Comparison of ENCODE assay signal across 19 cellular contexts in genomic region chr3:107392549-107393165, GRCh38. TPM values are rescaled to one million over a fixed set of nuclear protein-coding genes. Genes with fewer than 3 reads are reported as not detected.
DNase-seq lines count a peak whose midpoint lies in the region; TF ChIP-seq lines count a peak whose summit lies in the region.
"Had no signal": no experiment of that assay in that cellular context is flagged by ENCODE, and none has a peak within 500 bp of the region (broad histone marks: within the 10 kb centered on the region; RNA-seq: fewer than 3 reads in every experiment).

No MANE protein-coding gene starts in this region.

- H3F3A ChIP-seq in GM23248 (ENCODE audit: insufficient read depth): 0 out of 2 replicates have a peak, but pooled peaks cover 3% of the 10 kb centered on the region

- H3K36me3 ChIP-seq in GM23248 (ENCODE audit: low read depth): no peaks in the 10 kb centered on the region
- no peaks in the 10 kb centered on the region for H3K36me3 ChIP-seq in SJSA1
- no peaks in the 10 kb centered on the region for H3K36me3 ChIP-seq in fibroblast of lung (ENCODE audit: control insufficient read depth, insufficient read depth, low read length)
- H3K36me3 ChIP-seq in WERI-Rb-1: no peaks in the 10 kb centered on the region
- H3K36me3 ChIP-seq: left ventricle myocardium inferior had no signal

- H3K27me3 ChIP-seq in GM23248 (replicated peaks; ENCODE audit: insufficient read depth) (no peaks in the 10 kb centered on the region), SJSA1 (replicated peaks) (no peaks in the 10 kb centered on the region), fibroblast of lung (ENCODE audit: control insufficient read depth, insufficient read depth, low read length) (no peaks in the 10 kb centered on the region), WERI-Rb-1 (ENCODE audit: insufficient read depth, low read depth, severe bottlenecking) (no peaks in the 10 kb centered on the region)

- H3K4me2 ChIP-seq in GM23248 (ENCODE audit: unreplicated experiment): peak overlapping the region; percentile 46
- H3K4me2 ChIP-seq in fibroblast of lung (ENCODE audit: extremely low read depth, insufficient read depth, low read length): no peak overlapping the region

- in situ Hi-C loops in GM23248 (cut with MboI): no loop called here

- H4K20me1 ChIP-seq in GM23248 (ENCODE audit: insufficient read depth) (no peaks in the 10 kb centered on the region), fibroblast of lung (ENCODE audit: control insufficient read depth, extremely low read depth, insufficient read depth, low read length) (no peaks in the 10 kb centered on the region)

- H3K9me3 ChIP-seq in GM23248 (ENCODE audit: low read depth) (no peaks in the 10 kb centered on the region), SJSA1 (replicated peaks) (no peaks in the 10 kb centered on the region), fibroblast of lung (ENCODE audit: control insufficient read depth, insufficient read depth, low read depth, low read length) (no peaks in the 10 kb centered on the region), WERI-Rb-1 (ENCODE audit: severe bottlenecking) (no peaks in the 10 kb centered on the region)
- H3K9me3 ChIP-seq: left ventricle myocardium inferior had no signal

- peak; percentile 77 for DNase-seq in GM23248
- DNase-seq in SJSA1 (ENCODE audit: low read depth in 1 of 2, low spot score in 2 of 2): peak; percentile 44 to 55
- DNase-seq in fibroblast of lung (ENCODE audit: low read depth in 2 of 2): peak; percentile 43 to 81
- peak; percentile 73 for DNase-seq in retinal pigment epithelial cell (ENCODE audit: low read depth)
- DNase-seq in activated effector memory CD4-positive, alpha-beta T cell treated with anti-CD3 and anti-CD28 coated beads, Interleukin-2, amount 50 U/mL, for 16 hours: no peak
- no peak for DNase-seq in NCI-H2227 (lab: John Stamatoyannopoulos, UW; ENCODE audit: unreplicated experiment)
- no peak for DNase-seq in WERI-Rb-1
- DNase-seq in coronary artery (ENCODE audit: low spot score): no peak
- DNase-seq: activated CD4-positive, alpha-beta T cell treated with anti-CD3 and anti-CD28 coated beads for 4 hours; activated naive CD8-positive, alpha-beta T cell treated with anti-CD3 and anti-CD28 coated beads, Interleukin-2, amount 50 U/mL, for 24 hours; activated T-cell treated with anti-CD3 and anti-CD28 coated beads, Interleukin-2, amount 50 U/mL, for 1 hour; CD8-positive, alpha-beta memory T cell; head of caudate nucleus; left ventricle myocardium inferior; natural killer cell; NCI-H1092 treated with DMSO at 0.1 percent for 48 hours; NCI-H446 treated with DMSO at 0.1 percent for 48 hours; stimulated activated naive CD8-positive, alpha-beta T cell treated with anti-CD3 and anti-CD28 coated beads, Interleukin-15, amount 100 ng/mL, for 72 hours had no signal

- H3K9ac ChIP-seq in GM23248 (peak overlapping the region; percentile 48), fibroblast of lung (ENCODE audit: insufficient read depth, low read length) (no peak overlapping the region)

- no peak overlapping the region for H3K4me3 ChIP-seq in GM23248
- H3K4me3 ChIP-seq in SJSA1: no peak overlapping the region
- no peak overlapping the region for H3K4me3 ChIP-seq in fibroblast of lung (replicated peaks in 1 of 4; ENCODE audit: control extremely low read depth in 1 of 4, insufficient read depth in 1 of 4, low read depth in 3 of 4, low read length in 4 of 4)
- H3K4me3 ChIP-seq in retinal pigment epithelial cell (ENCODE audit: low read length): no peak overlapping the region
- no peak overlapping the region for H3K4me3 ChIP-seq in WERI-Rb-1 (ENCODE audit: low read depth, low read length)
- no peak overlapping the region for H3K4me3 ChIP-seq in coronary artery
- H3K4me3 ChIP-seq: left ventricle myocardium inferior had no signal

- H3K27ac ChIP-seq in GM23248 (peak overlapping the region; percentile 77), SJSA1 (peak overlapping the region; percentile 81), fibroblast of lung (ENCODE audit: insufficient read depth, low read length) (no peak overlapping the region), WERI-Rb-1 (no peak overlapping the region), coronary artery (no peak overlapping the region)
- H3K27ac ChIP-seq: left ventricle myocardium inferior had no signal

- H3K79me2 ChIP-seq in GM23248 (ENCODE audit: insufficient read depth) (no peaks in the 10 kb centered on the region), fibroblast of lung (ENCODE audit: control insufficient read depth, insufficient read depth, low read length) (no peaks in the 10 kb centered on the region)

- TF ChIP-seq CTCF in fibroblast of lung (conservative IDR thresholded peaks at IDR 0.05 in 1 of 2, IDR thresholded peaks at IDR 0.05 in 1 of 2; ENCODE audit: low read depth in 1 of 2, low read length in 2 of 2) (no peak), retinal pigment epithelial cell (conservative IDR thresholded peaks at IDR 0.05; ENCODE audit: low read depth, low read length) (no peak), WERI-Rb-1 (IDR thresholded peaks at IDR 0.05; ENCODE audit: low read depth, low read length) (no peak), coronary artery (IDR thresholded peaks at IDR 0.05) (no peak)

- peaks cover 13% of the 10 kb centered on the region for H3K4me1 ChIP-seq in GM23248 (ENCODE audit: insufficient read depth)
- peaks cover 11% of the 10 kb centered on the region for H3K4me1 ChIP-seq in SJSA1 (replicated peaks)
- H3K4me1 ChIP-seq in fibroblast of lung (ENCODE audit: control insufficient read depth, extremely low read depth, insufficient read depth, low read length): no peaks in the 10 kb centered on the region
- H3K4me1 ChIP-seq: left ventricle myocardium inferior had no signal

- H3K9me2 ChIP-seq in GM23248 (ENCODE audit: insufficient read depth): no peaks in the 10 kb centered on the region

- peak overlapping the region; percentile 91 for H2AFZ ChIP-seq in GM23248
- H2AFZ ChIP-seq in fibroblast of lung (ENCODE audit: low read length): peak overlapping the region; percentile 69

- WGBS in GM23248 (ENCODE audit: low coverage in 1 of 2, low lambda C conversion rate in 2 of 2, missing lambda C conversion rate in 2 of 2), 2 experiments: 54 to 57% methylated on average over 3 of the region's 3 CpGs

RNA-seq across cellular contexts. Expression of gene CCDC54, which starts 15.4 kb away (rescaled TPM):
- total RNA-seq in GM23248 (2014; rRNA removed; shearing (Covaris generic)): not detected in 2 replicates
- polyA plus RNA-seq in GM23248 (2016; fragmentation: Nextera tagmentation; extraction: Ambion mirVana): 0.16 and 0.52 TPM in 2 replicates
- not detected in 2 replicates for total RNA-seq in SJSA1 (2014; rRNA removed; shearing (Covaris generic))
- not detected in 2 replicates for total RNA-seq in fibroblast of lung
- polyA plus RNA-seq in fibroblast of lung: not detected in 2 replicates
- polyA plus RNA-seq in fibroblast of lung (2012): 0.17 TPM in 1 of 2 replicates, not detected in the other
- polyA minus RNA-seq in fibroblast of lung (ENCODE audit: low replicate concordance): not detected in 2 replicates
- total RNA-seq: CD8-positive, alpha-beta memory T cell; left ventricle myocardium inferior; natural killer cell; skeletal muscle tissue had no signal

Comparison
In these comparisons a context has a peak if more than half of its experiments do, and no peak if none do; other contexts are left out.
1. DNase-seq: peak in GM23248 (single experiment), SJSA1 (2 of 2), fibroblast of lung (2 of 2) and retinal pigment epithelial cell (single experiment); none in activated effector memory CD4-positive, alpha-beta T cell treated with anti-CD3 and anti-CD28 coated beads, Interleukin-2, amount 50 U/mL, for 16 hours (single experiment), NCI-H2227 (single experiment), WERI-Rb-1 (single experiment) and coronary artery (single experiment).
2. H3K27ac ChIP-seq: peak in GM23248 (single experiment) and SJSA1 (single experiment); none in fibroblast of lung (single experiment), WERI-Rb-1 (single experiment) and coronary artery (0 of 2).